Comparison of ENCODE assay signal across 8 cellular contexts in the genomic region with DNA sequence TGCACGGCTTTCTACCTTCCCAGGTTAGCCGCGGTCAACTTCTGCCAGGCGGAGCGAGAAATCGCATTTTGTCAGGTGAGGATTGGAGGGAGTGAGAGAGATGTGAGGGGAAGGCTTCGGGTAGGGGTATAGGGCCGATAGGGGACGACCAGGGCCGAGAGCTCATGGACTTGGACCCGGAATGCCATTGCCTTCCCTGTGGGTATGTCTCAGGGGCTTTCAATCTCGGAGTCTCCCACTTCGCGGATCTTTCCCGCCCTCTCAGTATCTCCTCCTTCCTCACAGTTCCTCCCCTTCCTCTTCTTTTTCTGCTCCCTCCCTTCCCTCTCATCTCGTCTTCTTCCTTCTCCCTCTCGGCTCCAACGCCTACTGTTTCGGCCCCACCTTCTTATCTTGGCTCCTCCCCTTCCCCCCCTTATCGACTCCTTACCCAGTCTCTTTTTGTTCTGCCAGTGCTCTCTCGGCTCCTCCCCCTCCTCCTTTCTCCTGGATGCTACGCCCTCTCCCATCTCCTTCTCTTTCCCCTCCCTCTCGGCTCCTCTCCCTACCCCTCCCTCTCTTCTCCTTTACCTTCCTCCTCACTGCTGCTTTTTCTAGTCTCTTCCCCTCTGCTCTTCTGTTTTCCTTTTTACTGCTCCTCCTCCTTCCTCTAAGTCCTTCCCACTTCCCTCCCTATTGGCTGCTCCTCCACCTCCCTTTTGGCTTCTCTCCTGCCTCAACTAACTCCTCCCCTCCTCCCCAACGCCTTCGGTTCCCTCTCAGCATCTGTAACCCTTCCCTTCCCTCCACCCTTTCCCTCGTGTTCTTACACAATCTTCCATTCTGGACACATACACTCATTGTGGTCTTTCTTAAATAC. TPM values are rescaled to one million over a fixed set of nuclear protein-coding genes. Genes with fewer than 3 reads are reported as not detected.
DNase-seq lines count a peak whose midpoint lies in the region; ATAC-seq and FAIRE-seq lines count a peak whose summit lies in the region.

No MANE protein-coding gene starts in this region.

- H2AK5ac ChIP-seq in mesendoderm (ENCODE audit: low read length) = no peak overlapping the region

- no peak overlapping the region for H4K5ac ChIP-seq in mesendoderm (ENCODE audit: low read length)

- ATAC-seq in GM21367 (IDR thresholded peaks at IDR 0.05; ENCODE audit: unreplicated experiment) = peak; percentile 65

- H3K56ac ChIP-seq in mesendoderm (ENCODE audit: low read length) = peak overlapping the region; percentile 89

- peak overlapping the region; percentile 66 for H3K4me3 ChIP-seq in mesendoderm (ENCODE audit: low read length)

- no peak overlapping the region for H2BK5ac ChIP-seq in mesendoderm (ENCODE audit: low read length)

- no peaks in the 10 kb centered on the region for H3K36me3 ChIP-seq in mesendoderm (ENCODE audit: control insufficient read depth, insufficient read depth, low read length)

- no peak overlapping the region for H3K4ac ChIP-seq in mesendoderm (ENCODE audit: low read depth, low read length)

- H2BK120ac ChIP-seq in mesendoderm (ENCODE audit: low read depth, low read length) = no peak overlapping the region

- H3K4me2 ChIP-seq in mesendoderm (ENCODE audit: low read length) = peak overlapping the region; percentile 74

- H3K27ac ChIP-seq in mesendoderm (ENCODE audit: low read depth, low read length) = peak overlapping the region; percentile 88

- no peak overlapping the region for H3K23ac ChIP-seq in mesendoderm (ENCODE audit: low read length)

- H4K8ac ChIP-seq in mesendoderm (ENCODE audit: low read depth, low read length) = no peak overlapping the region

- no peaks in the 10 kb centered on the region for H3K4me1 ChIP-seq in mesendoderm (ENCODE audit: control insufficient read depth, low read depth, low read length)

- FAIRE-seq in HTR-8/SVneo (lab: Jason Lieb, UNC) = no peak
- peak; percentile 67 for FAIRE-seq in endometrium (lab: Jason Lieb, UNC)

- no peak overlapping the region for H2BK15ac ChIP-seq in mesendoderm (replicated peaks; ENCODE audit: low read depth)

- no peaks in the 10 kb centered on the region for H3K79me2 ChIP-seq in mesendoderm (ENCODE audit: control insufficient read depth, insufficient read depth, low read length)

- no peaks in the 10 kb centered on the region for H3K79me1 ChIP-seq in mesendoderm (ENCODE audit: low read length)

- DNase-seq in COR-L47 (lab: John Stamatoyannopoulos, UW) (peak; percentile 64), HTR-8/SVneo (ENCODE audit: insufficient read length, low spot score) (peak; percentile 51), NOMO-1 treated with DMSO at 0.1 percent for 48 hours (lab: John Stamatoyannopoulos, UW; ENCODE audit: unreplicated experiment) (peak; percentile 89), mesendoderm (peak; percentile 98)
- peak; percentile 5 to 23 (median 7) for DNase-seq in activated CD8-positive, alpha-beta memory T cell treated with anti-CD3 and anti-CD28 coated beads for 48 hours (ENCODE audit: low read depth in 2 of 3, low spot score in 2 of 3)
- DNase-seq in stimulated activated CD8-positive, alpha-beta memory T cell treated with anti-CD3 and anti-CD28 coated beads, Interleukin-15, amount 100 ng/mL, for 4 hours (ENCODE audit: low read depth in 2 of 2) = peak; percentile 20 to 32

- WGBS in mesendoderm (ENCODE audit: extremely low coverage, insufficient coverage, low lambda C conversion rate) = no CpG with 5 or more reads among the region's 26 CpGs

- peak overlapping the region; percentile 85 for H3K9ac ChIP-seq in mesendoderm (ENCODE audit: low read length)

- no peaks in the 10 kb centered on the region for H3K27me3 ChIP-seq in mesendoderm (ENCODE audit: insufficient read depth, low read length, poor library complexity)

- H3K18ac ChIP-seq in mesendoderm (ENCODE audit: low read length) = peak overlapping the region; percentile 9

RNA-seq across cellular contexts. Expression of a gene that starts 29.4 kb away (rescaled TPM):
- polyA plus RNA-seq in mesendoderm (2013, experiment 1 of 2) = 450 TPM
- polyA plus RNA-seq in mesendoderm (2013, experiment 2 of 2) = 448 TPM

Comparison
In these comparisons a context has a peak if more than half of its experiments do, and no peak if none do; other contexts are left out.
1. Peak in every context shown above with its lines: DNase-seq, ATAC-seq, H3K4me3 ChIP-seq and H3K27ac ChIP-seq.
2. DNase-seq: peak in every context shown above with its lines; median percentile 98 in mesendoderm; 89 in NOMO-1 treated with DMSO at 0.1 percent for 48 hours; 64 in COR-L47; 51 in HTR-8/SVneo; 26 in stimulated activated CD8-positive, alpha-beta memory T cell treated with anti-CD3 and anti-CD28 coated beads, Interleukin-15, amount 100 ng/mL, for 4 hours; 7 in activated CD8-positive, alpha-beta memory T cell treated with anti-CD3 and anti-CD28 coated beads for 48 hours.